Comparison of ENCODE assay signal across 8 cellular contexts in genomic region chr5:159286420-159287035, GRCh38. TPM values are rescaled to one million over a fixed set of nuclear protein-coding genes. Genes with fewer than 3 reads are reported as not detected.
DNase-seq lines count a peak whose midpoint lies in the region; ATAC-seq, FAIRE-seq and TF ChIP-seq lines count a peak whose summit lies in the region.

No MANE protein-coding gene starts in this region.

- intact Hi-C loops in colonic mucosa (cut with DNase I), result no loop called here
- intact Hi-C loops in sigmoid colon (cut with DNase I), result no loop called here

- H3K4me3 ChIP-seq in colonic mucosa (no peak overlapping the region), sigmoid colon (no peak overlapping the region)

- no peak overlapping the region for H3K27ac ChIP-seq in colonic mucosa
- H3K27ac ChIP-seq in sigmoid colon, result no peak overlapping the region

- H3K36me3 ChIP-seq in colonic mucosa, result no peaks in the 10 kb centered on the region
- H3K36me3 ChIP-seq in sigmoid colon, result peaks cover 0 to 40% (median 0%) of the 10 kb centered on the region in 4 donors

- peak; percentile 25 for TF ChIP-seq CTCF in colonic mucosa (IDR thresholded peaks at IDR 0.05)
- peak in 1 of 4 experiments; percentile 15 for TF ChIP-seq CTCF in sigmoid colon (IDR thresholded peaks at IDR 0.05)

- H3K9me3 ChIP-seq in colonic mucosa, result no peaks in the 10 kb centered on the region
- no peaks in the 10 kb centered on the region for H3K9me3 ChIP-seq in sigmoid colon

- DNase-seq in GM04504 (ENCODE audit: low read depth) (peak; percentile 11), NCI-H526 treated with DMSO at 0.1 percent for 48 hours (lab: John Stamatoyannopoulos, UW) (peak; percentile 12), colonic mucosa (no peak), lung microvascular endothelial cell (ENCODE audit: low read depth in 2 of 2) (peak; percentile 42 to 51), sigmoid colon (no peak)
- no peak for DNase-seq in activated CD8-positive, alpha-beta memory T cell treated with anti-CD3 and anti-CD28 coated beads for 24 hours

- H3K27me3 ChIP-seq in colonic mucosa (no peaks in the 10 kb centered on the region), sigmoid colon (no peaks in the 10 kb centered on the region)

- 64 to 65% methylated on average over 8 of the region's 8 CpGs for WGBS in sigmoid colon, 2 donors

- no peak for TF ChIP-seq POLR2A in sigmoid colon (IDR thresholded peaks at IDR 0.05)

- no peak for ATAC-seq in HG02938 (IDR thresholded peaks at IDR 0.05; ENCODE audit: unreplicated experiment)

- peak; percentile 76 for FAIRE-seq in A204.1 (lab: Jason Lieb, UNC)

- H3K4me1 ChIP-seq in colonic mucosa (no peaks in the 10 kb centered on the region), sigmoid colon (no peaks in the 10 kb centered on the region)

- no peak overlapping the region for H3K9ac ChIP-seq in colonic mucosa (ENCODE audit: low read depth in 2 of 2, low read length in 2 of 2)

- no peak for TF ChIP-seq EP300 in sigmoid colon (IDR thresholded peaks at IDR 0.05)

RNA-seq across cellular contexts. Expression of gene UBLCP1, which starts 23.4 kb away (rescaled TPM):
- 10 to 100 TPM; 11.8 to 17.2 TPM for total RNA-seq in colonic mucosa
- total RNA-seq in lung microvascular endothelial cell, result 8.7 and 9.3 TPM in 2 replicates
- total RNA-seq in sigmoid colon, result 10 to 100 TPM; 17.7 to 29.6 (median 19.8) TPM
- 10 to 100 TPM; 15.0 to 18.7 (median 16.2) TPM for polyA plus RNA-seq in sigmoid colon

RNA-seq across cellular contexts. Expression of gene IL12B, which starts 43.8 kb away (rescaled TPM):
- not detected for total RNA-seq in colonic mucosa
- total RNA-seq in lung microvascular endothelial cell, result not detected in 2 replicates
- total RNA-seq in sigmoid colon, result not detected
- polyA plus RNA-seq in sigmoid colon, result not detected

Comparison
In these comparisons a context has a peak if more than half of its experiments do, and no peak if none do; other contexts are left out.
1. DNase-seq: peak in GM04504 (single experiment), NCI-H526 treated with DMSO at 0.1 percent for 48 hours (single experiment) and lung microvascular endothelial cell (2 of 2); none in colonic mucosa (single experiment), activated CD8-positive, alpha-beta memory T cell treated with anti-CD3 and anti-CD28 coated beads for 24 hours (single experiment) and sigmoid colon (single experiment).